In genomic region chr18:68449292-68449691, GRCh38 we compare ENCODE assay signal across 1 cellular context.
TF ChIP-seq lines count a peak whose summit lies in the region.

No MANE protein-coding gene starts in this region.

TF ChIP-seq in HepG2, 621 proteins besides CTCF, POLR2A, EP300 and RAD21 (continued from another document):
- TF ChIP-seq, protein P1, sequence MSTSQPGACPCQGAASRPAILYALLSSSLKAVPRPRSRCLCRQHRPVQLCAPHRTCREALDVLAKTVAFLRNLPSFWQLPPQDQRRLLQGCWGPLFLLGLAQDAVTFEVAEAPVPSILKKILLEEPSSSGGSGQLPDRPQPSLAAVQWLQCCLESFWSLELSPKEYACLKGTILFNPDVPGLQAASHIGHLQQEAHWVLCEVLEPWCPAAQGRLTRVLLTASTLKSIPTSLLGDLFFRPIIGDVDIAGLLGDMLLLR (CRISPR knock-in tag; IDR thresholded peaks at IDR 0.05) = no peak
- no peak for TF ChIP-seq ZNF101 (CRISPR knock-in tag; IDR thresholded peaks at IDR 0.05; ENCODE audit: borderline replicate concordance, low read depth)
- TF ChIP-seq, protein P2, sequence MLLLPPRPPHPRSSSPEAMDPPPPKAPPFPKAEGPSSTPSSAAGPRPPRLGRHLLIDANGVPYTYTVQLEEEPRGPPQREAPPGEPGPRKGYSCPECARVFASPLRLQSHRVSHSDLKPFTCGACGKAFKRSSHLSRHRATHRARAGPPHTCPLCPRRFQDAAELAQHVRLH (CRISPR knock-in tag; IDR thresholded peaks at IDR 0.05; ENCODE audit: borderline replicate concordance, low read depth) = no peak
- TF ChIP-seq NFYB (CRISPR knock-in tag; IDR thresholded peaks at IDR 0.05) = no peak
- TF ChIP-seq ZBTB7B (CRISPR knock-in tag; IDR thresholded peaks at IDR 0.05) = no peak
